Comparison of ENCODE assay signal across 23 cellular contexts in genomic region chr13:97484286-97484685, GRCh38.
"Had no signal": no experiment of that assay in that cellular context is flagged by ENCODE, and none has a peak within 500 bp of the region (broad histone marks: within the 10 kb centered on the region; RNA-seq: fewer than 3 reads in every experiment).

No MANE protein-coding gene starts in this region.

- H3K27ac ChIP-seq: colonic mucosa, coronary artery, dorsolateral prefrontal cortex, epithelial cell of prostate, esophagus muscularis mucosa, esophagus squamous epithelium, foreskin keratinocyte, gastrocnemius medialis, gastroesophageal sphincter, heart right ventricle had no signal

- H3K9me3 ChIP-seq: colonic mucosa, esophagus muscularis mucosa, esophagus squamous epithelium, gastrocnemius medialis, gastroesophageal sphincter, heart right ventricle had no signal

- ATAC-seq: effector memory CD8-positive, alpha-beta T cell; esophagus mucosa; foreskin keratinocyte; gastrocnemius medialis; gastroesophageal sphincter had no signal

- DNase-seq: colonic mucosa; cortex of kidney; dermis blood vessel endothelial cell; dorsolateral prefrontal cortex; effector CD4-positive, alpha-beta T cell; effector CD8-positive, alpha-beta T cell; effector memory CD4-positive, alpha-beta T cell; effector memory CD8-positive, alpha-beta T cell; endodermal cell; erythroblast; esophagus squamous epithelium; foreskin fibroblast; foreskin keratinocyte; foreskin melanocyte; gastrocnemius medialis; glutamatergic neuron; head of caudate nucleus; heart right ventricle had no signal

- H3K36me3 ChIP-seq: colonic mucosa, esophagus muscularis mucosa, esophagus squamous epithelium, gastrocnemius medialis, gastroesophageal sphincter, heart right ventricle had no signal

- H3K4me3 ChIP-seq: colonic mucosa, coronary artery, dorsolateral prefrontal cortex, esophagus muscularis mucosa, esophagus squamous epithelium, gastrocnemius medialis, gastroesophageal sphincter, heart right ventricle had no signal

- H3K4me1 ChIP-seq: colonic mucosa, esophagus muscularis mucosa, esophagus squamous epithelium, foreskin keratinocyte, gastroesophageal sphincter had no signal

- H3K27me3 ChIP-seq: colonic mucosa, dorsolateral prefrontal cortex, esophagus muscularis mucosa, esophagus squamous epithelium, foreskin keratinocyte, gastrocnemius medialis, gastroesophageal sphincter, heart right ventricle had no signal
